In genomic region chr19:41709516-41709915, GRCh38 we compare ENCODE assay signal across 13 cellular contexts. TPM values are rescaled to one million over a fixed set of nuclear protein-coding genes. Genes with fewer than 3 reads are reported as not detected.
DNase-seq lines count a peak whose midpoint lies in the region; ATAC-seq and TF ChIP-seq lines count a peak whose summit lies in the region.
"Not testable (repeated sequence)": the region's sequence is repeated elsewhere in the genome, so short reads cannot be mapped to it uniquely, and the experiment has no call there.
"Had no signal": no experiment of that assay in that cellular context is flagged by ENCODE, and none has a peak within 500 bp of the region (broad histone marks: within the 10 kb centered on the region; RNA-seq: fewer than 3 reads in every experiment).

No MANE protein-coding gene starts in this region.

- H3K36me3 Mint-ChIP-seq in activated B cell treated with CpG ODN at 0.5 μM for 24 hours (ENCODE audit: low read depth); activated T-cell treated with anti-CD3 and anti-CD28 coated beads, Interleukin-2, amount 50 U/mL, for 24 hours (ENCODE audit: low read depth); osteocyte (ENCODE audit: unreplicated experiment): not testable (repeated sequence)

- H3K4me1 ChIP-seq in esophagus (ENCODE audit: control insufficient read depth in 2 of 2, insufficient read depth in 2 of 2, low read length in 1 of 2); mucosa of descending colon (ENCODE audit: low read depth): not testable (repeated sequence)
- peaks cover 3 to 22% (median 9%) of the 10 kb centered on the region in 4 donors for H3K4me1 ChIP-seq in transverse colon

- DNase-seq in activated B cell treated with CpG ODN at 0.5 μM for 24 hours, result peak; percentile 2
- DNase-seq in activated T-cell treated with anti-CD3 and anti-CD28 coated beads, Interleukin-2, amount 50 U/mL, for 24 hours, result peak; percentile 21
- not testable (repeated sequence) for DNase-seq in mucosa of descending colon
- DNase-seq in osteocyte (ENCODE audit: extremely low spot score, unreplicated experiment), result peak; percentile 73
- DNase-seq in transverse colon, result peak; percentile 22

- H3K4me3 Mint-ChIP-seq in activated B cell treated with CpG ODN at 0.5 μM for 24 hours; activated T-cell treated with anti-CD3 and anti-CD28 coated beads, Interleukin-2, amount 50 U/mL, for 24 hours; osteocyte (ENCODE audit: unreplicated experiment): not testable (repeated sequence)

- TF ChIP-seq EP300 in transverse colon (IDR thresholded peaks at IDR 0.05; ENCODE audit: low read depth), result not testable (repeated sequence)

- H3K27me3 Mint-ChIP-seq in activated B cell treated with CpG ODN at 0.5 μM for 24 hours, result peaks cover 51% of the 10 kb centered on the region
- H3K27me3 Mint-ChIP-seq in activated T-cell treated with anti-CD3 and anti-CD28 coated beads, Interleukin-2, amount 50 U/mL, for 24 hours, result peaks cover 78% of the 10 kb centered on the region
- H3K27me3 Mint-ChIP-seq in osteocyte (ENCODE audit: unreplicated experiment), result not testable (repeated sequence)

- in situ Hi-C loops in transverse colon (cut with MboI; ENCODE audit: low pct_ligation_motif_present in 1 of 4, low pct_unique_long_range_greater_than_20kb in 1 of 4, low sequenced_read_pairs in 3 of 4), result not testable (repeated sequence)

- not testable (repeated sequence) for TF ChIP-seq CTCF in activated B cell treated with CpG ODN at 0.5 μM for 24 hours (IDR thresholded peaks at IDR 0.05); mucosa of descending colon (IDR thresholded peaks at IDR 0.05); osteocyte (IDR thresholded peaks at IDR 0.05); transverse colon (IDR thresholded peaks at IDR 0.05)

- H3K4me3 ChIP-seq in esophagus (ENCODE audit: low read depth in 1 of 2, low read length in 2 of 2) (peak overlapping the region; percentile 24 to 53), mucosa of descending colon (peak overlapping the region; percentile 34), transverse colon (peak overlapping the region in 3 of 4 donors; percentile 35 to 52 (median 45))

- H3K4me1 Mint-ChIP-seq in activated B cell treated with CpG ODN at 0.5 μM for 24 hours; activated T-cell treated with anti-CD3 and anti-CD28 coated beads, Interleukin-2, amount 50 U/mL, for 24 hours (ENCODE audit: low read depth); osteocyte (ENCODE audit: unreplicated experiment): not testable (repeated sequence)

- H3K27ac ChIP-seq in esophagus (ENCODE audit: low read depth in 2 of 2, low read length in 1 of 2), result peak overlapping the region in 1 of 2 donors; percentile 15
- H3K27ac ChIP-seq in transverse colon, result peak overlapping the region; percentile 81 to 87 (median 84)

- not testable (repeated sequence) for H3K36me3 ChIP-seq in esophagus (ENCODE audit: control insufficient read depth in 2 of 2, insufficient read depth in 2 of 2, low read length in 1 of 2); mucosa of descending colon (ENCODE audit: low read depth); transverse colon

- 82 to 88% methylated on average over 8 of the region's 8 CpGs for WGBS in esophagus, 2 donors
- WGBS in transverse colon (ENCODE audit: low coverage in 1 of 2), 2 donors, result 64% methylated on average over 8 of the region's 8 CpGs; no CpG with 5 or more reads in 1 of the 2 donors

- H3K27me3 ChIP-seq in esophagus (ENCODE audit: control insufficient read depth in 1 of 2, insufficient read depth in 2 of 2, low read length in 2 of 2), result not testable (repeated sequence)
- H3K27me3 ChIP-seq in transverse colon, result peaks cover 10% of the 10 kb centered on the region

- intact Hi-C loops in activated B cell treated with CpG ODN at 0.5 μM for 24 hours (cut with micrococcal nuclease); transverse colon (cut with DNase I; ENCODE audit: low total_unique reads): not testable (repeated sequence)
- intact Hi-C loops in mucosa of descending colon (cut with DNase I, micrococcal nuclease), result loop anchor here in 1 of 2 donors (5.0 kb wide), 1 partner anchor 38 kb away; no protein-coding TSS in a partner anchor

- ATAC-seq in activated B cell treated with CpG ODN at 0.5 μM for 24 hours (ENCODE audit: low read depth); mucosa of descending colon: not testable (repeated sequence)

- H3K9me3 ChIP-seq in esophagus (ENCODE audit: control insufficient read depth in 2 of 2, insufficient read depth in 1 of 2, low read depth in 1 of 2, low read length in 1 of 2); mucosa of descending colon; transverse colon: not testable (repeated sequence)

- CTCF ChIA-PET in activated B cell treated with CpG ODN at 0.5 μM for 24 hours (lab: Charles Lee), result not testable (repeated sequence)

- POLR2A ChIA-PET in activated B cell treated with CpG ODN at 0.5 μM for 24 hours (lab: Charles Lee), result not testable (repeated sequence)

- H3K27ac Mint-ChIP-seq in activated B cell treated with CpG ODN at 0.5 μM for 24 hours; activated T-cell treated with anti-CD3 and anti-CD28 coated beads, Interleukin-2, amount 50 U/mL, for 24 hours; osteocyte (ENCODE audit: unreplicated experiment): not testable (repeated sequence)

- TF ChIP-seq POLR2A in transverse colon (IDR thresholded peaks at IDR 0.05), result not testable (repeated sequence)

- not testable (repeated sequence) for H3K9me3 Mint-ChIP-seq in activated B cell treated with CpG ODN at 0.5 μM for 24 hours; activated T-cell treated with anti-CD3 and anti-CD28 coated beads, Interleukin-2, amount 50 U/mL, for 24 hours; osteocyte (ENCODE audit: unreplicated experiment)

RNA-seq across cellular contexts. Expression of gene CEACAM5, which starts 1.1 kb away (rescaled TPM):
- total RNA-seq in activated B cell treated with CpG ODN at 0.5 μM for 24 hours (not detected in 2 replicates), mucosa of descending colon (1,000 to 10,000 TPM; 2,069 to 7,240 (median 3,325) TPM), osteocyte (not detected in 2 replicates), transverse colon (1,000 to 10,000 TPM in 3 of 4 donors, 10 to 100 TPM in 1; 95.5 to 1,964 (median 1,677) TPM)
- 100 to 1,000 TPM; 148 to 172 TPM for polyA plus RNA-seq in esophagus
- total RNA-seq: CD4-positive, alpha-beta memory T cell; Daoy; G401; GM23338; H4; H9 had no signal
- polyA plus RNA-seq: BJ; CD4-positive, alpha-beta memory T cell; GM23338 had no signal

RNA-seq across cellular contexts. Expression of gene CEACAM7, which starts 21.4 kb away (rescaled TPM):
- total RNA-seq in activated B cell treated with CpG ODN at 0.5 μM for 24 hours (not detected in 2 replicates), mucosa of descending colon (1,000 to 10,000 TPM in 2 of 3 donors, 100 to 1,000 TPM in 1; 753 to 3,639 (median 2,117) TPM), osteocyte (not detected in 2 replicates), transverse colon (1,000 to 10,000 TPM in 3 of 4 donors, 10 to 100 TPM in 1; 26.3 to 2,498 (median 1,946) TPM)
- polyA plus RNA-seq in esophagus, result 10 to 100 TPM; 59.6 to 96.6 TPM
- total RNA-seq: CD4-positive, alpha-beta memory T cell; Daoy; G401; H4; H9 had no signal
- polyA plus RNA-seq: BJ; CD4-positive, alpha-beta memory T cell; GM23338 had no signal

RNA-seq across cellular contexts. Expression of gene CEACAM6, which starts 45.8 kb away (rescaled TPM):
- total RNA-seq in activated B cell treated with CpG ODN at 0.5 μM for 24 hours, result not detected in 2 replicates
- polyA plus RNA-seq in esophagus, result 100 to 1,000 TPM; 120 to 141 TPM
- total RNA-seq in mucosa of descending colon, result 1,000 to 10,000 TPM in 1 of 3 donors, 100 to 1,000 TPM in 2; 249 to 1,767 (median 431) TPM
- total RNA-seq in osteocyte, result not detected in 2 replicates
- 100 to 1,000 TPM in 2 of 4 donors, 10 to 100 TPM in 2; 33.8 to 209 (median 104) TPM for total RNA-seq in transverse colon
- total RNA-seq: CD4-positive, alpha-beta memory T cell; Daoy; G401; GM23338; H4; H9 had no signal
- polyA plus RNA-seq: BJ; CD4-positive, alpha-beta memory T cell; GM23338 had no signal

Comparison
In these comparisons a context has a peak if more than half of its experiments do, and no peak if none do; other contexts are left out.
1. RNA of gene CEACAM5, which starts 1.1 kb away (total RNA-seq): 2,069 to 7,240 TPM in mucosa of descending colon and 95.5 to 1,964 TPM in transverse colon; not detected in activated B cell treated with CpG ODN at 0.5 μM for 24 hours and not detected in osteocyte; every median in the first group is over 10 times any median in the second.
2. RNA of gene CEACAM7, which starts 21.4 kb away (total RNA-seq): 26.3 to 2,498 TPM in transverse colon and 753 to 3,639 TPM in mucosa of descending colon; not detected in activated B cell treated with CpG ODN at 0.5 μM for 24 hours and not detected in osteocyte; every median in the first group is over 10 times any median in the second.
3. RNA of gene CEACAM6, which starts 45.8 kb away (total RNA-seq): 249 to 1,767 TPM in mucosa of descending colon and 33.8 to 209 TPM in transverse colon; not detected in activated B cell treated with CpG ODN at 0.5 μM for 24 hours and not detected in osteocyte; every median in the first group is over 10 times any median in the second.
4. Peak in every context shown above with its lines, with median percentiles within 50 percentile points of each other: H3K4me3 ChIP-seq.